In genomic region chr2:175500255-175500654, GRCh38 we compare ENCODE assay signal across 29 cellular contexts.
"Had no signal": no experiment of that assay in that cellular context is flagged by ENCODE, and none has a peak within 500 bp of the region (broad histone marks: within the 10 kb centered on the region; RNA-seq: fewer than 3 reads in every experiment).

No MANE protein-coding gene starts in this region.

- H3K27ac ChIP-seq: ascending aorta, breast epithelium, cardiac muscle cell, coronary artery, dorsolateral prefrontal cortex, gastroesophageal sphincter had no signal

- H3K27me3 ChIP-seq: ascending aorta, breast epithelium, cardiac muscle cell, gastroesophageal sphincter had no signal

- H3K36me3 ChIP-seq: ascending aorta, breast epithelium, cardiac muscle cell, gastroesophageal sphincter had no signal

- DNase-seq: activated CD4-positive, alpha-beta memory T cell treated with anti-CD3 and anti-CD28 coated beads for 36 hours; activated CD4-positive, alpha-beta T cell treated with anti-CD3 and anti-CD28 coated beads for 36 hours; activated CD4-positive, alpha-beta T cell treated with anti-CD3 and anti-CD28 coated beads, Interleukin-2, amount 10 ng/mL, durations not matched to agents 24 days and 14 days; activated CD4-positive, CD25-positive, alpha-beta regulatory T cell; activated CD4-positive, CD25-positive, alpha-beta regulatory T cell treated with anti-CD3 and anti-CD28 coated beads, Interleukin-2, amount 50 U/mL, for 72 hours; activated CD8-positive, alpha-beta memory T cell treated with anti-CD3 and anti-CD28 coated beads, Interleukin-2, amount 50 U/mL, for 48 hours; activated gamma-delta T cell; activated naive CD4-positive, alpha-beta T cell; activated naive CD4-positive, alpha-beta T cell treated with anti-CD3 and anti-CD28 coated beads, Interleukin-2, amount 10 ng/mL, durations not matched to agents 7 days and 5 days; activated naive CD8-positive, alpha-beta T cell treated with anti-CD3 and anti-CD28 coated beads, Interleukin-2, amount 10 ng/mL, durations not matched to agents 7 days and 5 days; activated T-cell treated with anti-CD3 and anti-CD28 coated beads for 4 hours; activated T-cell treated with anti-CD3 and anti-CD28 coated beads, Interleukin-2, amount 50 U/mL, for 24 hours; activated T-cell treated with anti-CD3 and anti-CD28 coated beads, Interleukin-2, amount 50 U/mL, for 72 hours; central memory CD4-positive, alpha-beta T cell; cerebellar nuclear complex; dorsolateral prefrontal cortex; effector memory CD4-positive, alpha-beta T cell; endodermal cell; foreskin fibroblast; T-helper 1 cell; T-helper 17 cell; T1000 had no signal

- ATAC-seq: activated CD4-positive, alpha-beta T cell treated with anti-CD3 and anti-CD28 coated beads for 36 hours; activated naive CD4-positive, alpha-beta T cell treated with anti-CD3 and anti-CD28 coated beads, Interleukin-2, amount 50 U/mL, for 72 hours; activated T-cell treated with anti-CD3 and anti-CD28 coated beads, Interleukin-2, amount 50 U/mL, for 72 hours; esophagus mucosa; gastroesophageal sphincter; T-helper 17 cell had no signal

- H3K4me3 ChIP-seq: ascending aorta, breast epithelium, cardiac muscle cell, coronary artery, dorsolateral prefrontal cortex, gastroesophageal sphincter had no signal

- H3K4me1 ChIP-seq: ascending aorta, breast epithelium, gastroesophageal sphincter had no signal
